In the genomic region with DNA sequence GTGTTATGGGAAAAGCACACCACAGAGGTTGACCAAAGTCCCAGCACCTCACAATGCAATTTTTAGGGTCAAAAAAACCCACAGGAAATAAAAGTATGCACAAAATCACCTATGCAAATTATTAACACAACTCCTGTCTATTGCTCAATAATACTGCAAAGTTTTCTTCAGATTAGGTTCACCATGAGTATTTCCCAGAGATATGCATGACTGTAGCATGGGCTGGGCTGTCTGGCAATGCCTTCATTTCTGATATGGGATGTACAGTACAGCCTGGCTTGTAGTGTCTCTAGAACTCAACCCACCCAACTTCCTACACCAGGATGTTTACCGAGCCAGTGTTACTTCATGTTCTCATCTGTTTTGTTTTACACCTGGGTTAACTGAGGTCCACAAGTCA, we compare ENCODE assay signal across 17 cellular contexts.
DNase-seq lines count a peak whose midpoint lies in the region; ATAC-seq, FAIRE-seq and TF ChIP-seq lines count a peak whose summit lies in the region.
"Had no signal": no experiment of that assay in that cellular context is flagged by ENCODE, and none has a peak within 500 bp of the region (broad histone marks: within the 10 kb centered on the region; RNA-seq: fewer than 3 reads in every experiment).

No MANE protein-coding gene starts in this region.

- H2BK15ac ChIP-seq in IMR-90 (ENCODE audit: low read depth, low read length), result peak overlapping the region; percentile 59; the same call in 1 of the 3 replicates

- H3K79me2 ChIP-seq in astrocyte (ENCODE audit: insufficient read depth, low read length), result no peaks in the 10 kb centered on the region

- H3K9me1 ChIP-seq in IMR-90 (ENCODE audit: insufficient read depth, low read length), result no peaks in the 10 kb centered on the region

- POLR2A ChIA-PET in IMR-90 (lab: Charles Lee; ENCODE audit: unreplicated experiment), result no interaction called here

- peaks cover 12 to 30% of the 10 kb centered on the region in 2 experiments for H3K79me1 ChIP-seq in IMR-90 (ENCODE audit: low read depth in 1 of 2, low read length in 2 of 2)

- in situ Hi-C loops in IMR-90 (cut with MboI; ENCODE audit: low sequenced_read_pairs), result no loop called here

- no peaks in the 10 kb centered on the region for H3K9me3 ChIP-seq in IMR-90 (ENCODE audit: control insufficient read depth, insufficient read depth, low read length)
- no peaks in the 10 kb centered on the region for H3K9me3 ChIP-seq in astrocyte (ENCODE audit: insufficient read depth, low read depth, low read length)
- H3K9me3 ChIP-seq: Peyer's patch, SK-N-SH had no signal

- peaks cover 7% of the 10 kb centered on the region for H3K4me1 Mint-ChIP-seq in astrocyte (ENCODE audit: low read depth, unreplicated experiment)
- no peaks in the 10 kb centered on the region for H3K4me1 Mint-ChIP-seq in activated naive CD8-positive, alpha-beta T cell treated with anti-CD3 and anti-CD28 coated beads, Interleukin-2, amount 50 U/mL, for 24 hours
- H3K4me1 Mint-ChIP-seq: B cell; CD4-positive, CD25-positive, alpha-beta regulatory T cell; T-cell had no signal

- no peak for ATAC-seq in IMR-90 (ENCODE audit: low read depth)
- no peak for ATAC-seq in activated naive CD4-positive, alpha-beta T cell treated with anti-CD3 and anti-CD28 coated beads, Interleukin-2, amount 50 U/mL, for 72 hours
- no peak for ATAC-seq in activated naive CD8-positive, alpha-beta T cell treated with anti-CD3 and anti-CD28 coated beads, Interleukin-2, amount 50 U/mL, for 24 hours
- ATAC-seq: T-cell had no signal

- H3K4me2 ChIP-seq in IMR-90 (ENCODE audit: low read depth, low read length) (no peak overlapping the region), astrocyte (ENCODE audit: low read length) (no peak overlapping the region)
- H3K4me2 ChIP-seq: SK-N-SH had no signal

- peak overlapping the region; percentile 16; the same call in 1 of the 2 replicates for H4K5ac ChIP-seq in IMR-90 (ENCODE audit: low read depth, low read length)

- H3K27ac ChIP-seq in IMR-90 (ENCODE audit: insufficient read depth, low read length) (no peak overlapping the region), astrocyte (ENCODE audit: low read depth, low read length) (no peak overlapping the region)
- H3K27ac ChIP-seq: Peyer's patch had no signal

- peak overlapping the region; percentile 42; the same call in 1 of the 2 replicates for H3K18ac ChIP-seq in IMR-90 (ENCODE audit: low read depth, low read length)

- no peak overlapping the region for H2BK5ac ChIP-seq in IMR-90 (ENCODE audit: low read depth, low read length, poor library complexity, severe bottlenecking)

- no TSS peak for BruUV-seq in IMR-90 (replicated peaks; lab: Mats Ljungman, UMichigan)

- no peak overlapping the region for H3K9ac ChIP-seq in IMR-90 (ENCODE audit: low read depth, low read length)
- no peak overlapping the region for H3K9ac ChIP-seq in astrocyte (ENCODE audit: low read length)
- H3K9ac ChIP-seq: SK-N-SH had no signal

- TF ChIP-seq POLR2A in IMR-90 (IDR thresholded peaks at IDR 0.05; ENCODE audit: low read depth, low read length), result no peak

- DNase-seq in IMR-90 (no peak), NCI-H226 (peak; percentile 72), astrocyte (ENCODE audit: low read depth) (no peak), iris pigment epithelial cell (ENCODE audit: low read depth) (peak; percentile 64), mesenteric fat pad (ENCODE audit: low spot score) (no peak)
- no peak for DNase-seq in activated naive CD4-positive, alpha-beta T cell treated with anti-CD3 and anti-CD28 coated beads, Interleukin-2, amount 50 U/mL, for 72 hours (ENCODE audit: low spot score in 2 of 2)
- DNase-seq in activated naive CD8-positive, alpha-beta T cell treated with anti-CD3 and anti-CD28 coated beads, Interleukin-2, amount 50 U/mL, for 24 hours, result no peak
- DNase-seq: CD4-positive, CD25-positive, alpha-beta regulatory T cell; DMS79 treated with DMSO at 0.1 percent for 48 hours; HCEC 1CT; NCI-H2227 treated with DMSO at 0.1 percent for 48 hours; Peyer's patch; SHP77; SK-N-SH; T-cell had no signal

- intact Hi-C loops in IMR-90 (cut with micrococcal nuclease), result no loop called here

- peak; percentile 41 for FAIRE-seq in astrocyte (lab: Jason Lieb, UNC)
- FAIRE-seq: HTR-8/SVneo had no signal

- H3K23ac ChIP-seq in IMR-90 (ENCODE audit: low read depth, low read length), result no peak overlapping the region

- CTCF ChIA-PET in IMR-90 (lab: Yijun Ruan, JAX), result no interaction called here

- H3K14ac ChIP-seq in IMR-90 (replicated peaks; ENCODE audit: low read depth, low read length), result peak overlapping the region; percentile 10

- H3K4me1 ChIP-seq in IMR-90 (ENCODE audit: control insufficient read depth, insufficient read depth, low read length), result peaks cover 5% of the 10 kb centered on the region; the same call in 1 of the 2 replicates
- no peaks in the 10 kb centered on the region for H3K4me1 ChIP-seq in astrocyte (ENCODE audit: insufficient read depth, low read length)
- H3K4me1 ChIP-seq: Peyer's patch had no signal

- H3K27me3 ChIP-seq in IMR-90 (ENCODE audit: control insufficient read depth, insufficient read depth, low read length) (no peaks in the 10 kb centered on the region), astrocyte (ENCODE audit: insufficient read depth, low read length) (no peaks in the 10 kb centered on the region)
- H3K27me3 ChIP-seq: Peyer's patch had no signal

- H2BK120ac ChIP-seq in IMR-90 (ENCODE audit: low read depth, low read length), result peak overlapping the region; percentile 32; the same call in 1 of the 2 replicates

- H2AK9ac ChIP-seq in IMR-90 (replicated peaks; ENCODE audit: low read depth, low read length, poor library complexity), result no peak overlapping the region

- H3K4me3 ChIP-seq in IMR-90 (ENCODE audit: insufficient read depth, low read depth, low read length), result no peak overlapping the region
- no peak overlapping the region for H3K4me3 ChIP-seq in astrocyte (ENCODE audit: insufficient read depth, low read depth, low read length)
- H3K4me3 ChIP-seq: Peyer's patch had no signal

- dilution Hi-C loops in IMR-90 (cut with HindIII; ENCODE audit: low sequenced_read_pairs, unreplicated experiment), result no loop called here

- H2AFZ ChIP-seq in IMR-90 (replicated peaks; ENCODE audit: low read length, poor library complexity) (no peak overlapping the region), astrocyte (ENCODE audit: low read depth, low read length) (no peak overlapping the region)

- peak overlapping the region in 1 of 2 experiments; percentile 26; a peak in 1 of 4 replicates for H4K8ac ChIP-seq in IMR-90 (ENCODE audit: low read depth in 2 of 2, low read length in 2 of 2)

- TF ChIP-seq CTCF in IMR-90 (conservative IDR thresholded peaks at IDR 0.05; ENCODE audit: low read depth, low read length) (no peak), astrocyte (IDR thresholded peaks at IDR 0.05; ENCODE audit: insufficient read depth, low read depth, low read length) (no peak)

- peaks cover 2% of the 10 kb centered on the region for H3K27me3 Mint-ChIP-seq in astrocyte (ENCODE audit: low read depth, unreplicated experiment)
- H3K27me3 Mint-ChIP-seq in activated naive CD8-positive, alpha-beta T cell treated with anti-CD3 and anti-CD28 coated beads, Interleukin-2, amount 50 U/mL, for 24 hours, result no peaks in the 10 kb centered on the region
- H3K27me3 Mint-ChIP-seq: B cell; CD4-positive, CD25-positive, alpha-beta regulatory T cell; T-cell had no signal

- 0 out of 2 replicates have a peak overlapping the region, but pooled peaks have one; percentile 5 for H4K91ac ChIP-seq in IMR-90 (ENCODE audit: insufficient read depth, low read depth, low read length)

- H3K4ac ChIP-seq in IMR-90 (ENCODE audit: low read depth, low read length), result peak overlapping the region; percentile 26; the same call in 1 of the 2 replicates

- WGBS in IMR-90 (ENCODE audit: extremely low coverage in 2 of 2, insufficient read length in 1 of 2), 2 experiments, result 83% methylated on average over 1 of the region's 1 CpG; no CpG with 5 or more reads in 1 of the 2 experiments

- H3K4me3 Mint-ChIP-seq in astrocyte (ENCODE audit: unreplicated experiment), result no peak overlapping the region
- H3K4me3 Mint-ChIP-seq in activated naive CD8-positive, alpha-beta T cell treated with anti-CD3 and anti-CD28 coated beads, Interleukin-2, amount 50 U/mL, for 24 hours, result no peak overlapping the region
- H3K4me3 Mint-ChIP-seq: B cell; CD4-positive, CD25-positive, alpha-beta regulatory T cell; T-cell had no signal

- no peak for TF ChIP-seq RAD21 in IMR-90 (IDR thresholded peaks at IDR 0.05; ENCODE audit: low read length)

- H4K20me1 ChIP-seq in IMR-90 (ENCODE audit: insufficient read depth, low read length) (no peaks in the 10 kb centered on the region), astrocyte (ENCODE audit: insufficient read depth, low read length) (no peaks in the 10 kb centered on the region)

- no peak overlapping the region for H2BK20ac ChIP-seq in IMR-90 (ENCODE audit: low read depth, low read length)

- no peaks in the 10 kb centered on the region for H3K36me3 Mint-ChIP-seq in astrocyte (ENCODE audit: low read depth, unreplicated experiment)
- H3K36me3 Mint-ChIP-seq in activated naive CD4-positive, alpha-beta T cell treated with anti-CD3 and anti-CD28 coated beads, Interleukin-2, amount 50 U/mL, for 72 hours, result peaks cover 0 to 8% of the 10 kb centered on the region in 2 donors
- no peaks in the 10 kb centered on the region for H3K36me3 Mint-ChIP-seq in activated naive CD8-positive, alpha-beta T cell treated with anti-CD3 and anti-CD28 coated beads, Interleukin-2, amount 50 U/mL, for 24 hours (ENCODE audit: low read depth)
- H3K36me3 Mint-ChIP-seq: CD4-positive, CD25-positive, alpha-beta regulatory T cell; T-cell had no signal

- H3K9me3 Mint-ChIP-seq in astrocyte (ENCODE audit: unreplicated experiment), result no peaks in the 10 kb centered on the region
- H3K9me3 Mint-ChIP-seq in activated naive CD4-positive, alpha-beta T cell treated with anti-CD3 and anti-CD28 coated beads, Interleukin-2, amount 50 U/mL, for 72 hours, result peaks cover 5 to 17% of the 10 kb centered on the region in 2 donors
- peaks cover 13% of the 10 kb centered on the region for H3K9me3 Mint-ChIP-seq in activated naive CD8-positive, alpha-beta T cell treated with anti-CD3 and anti-CD28 coated beads, Interleukin-2, amount 50 U/mL, for 24 hours

- H3K36me3 ChIP-seq in IMR-90 (ENCODE audit: control insufficient read depth, insufficient read depth, low read length), result no peaks in the 10 kb centered on the region
- no peaks in the 10 kb centered on the region for H3K36me3 ChIP-seq in astrocyte (ENCODE audit: insufficient read depth, low read length)
- H3K36me3 ChIP-seq: Peyer's patch had no signal

- peak overlapping the region; percentile 48; the same call in 1 of the 2 replicates for H2AK5ac ChIP-seq in IMR-90 (ENCODE audit: low read depth, low read length)

- no peak overlapping the region for H3K56ac ChIP-seq in IMR-90 (ENCODE audit: extremely low read depth, insufficient read depth, low read length)

- no peak overlapping the region for H3K27ac Mint-ChIP-seq in astrocyte (ENCODE audit: unreplicated experiment)
- H3K27ac Mint-ChIP-seq in activated naive CD4-positive, alpha-beta T cell treated with anti-CD3 and anti-CD28 coated beads, Interleukin-2, amount 50 U/mL, for 72 hours, result no peak overlapping the region
- H3K27ac Mint-ChIP-seq in activated naive CD8-positive, alpha-beta T cell treated with anti-CD3 and anti-CD28 coated beads, Interleukin-2, amount 50 U/mL, for 24 hours, result no peak overlapping the region
- H3K27ac Mint-ChIP-seq: B cell; CD4-positive, CD25-positive, alpha-beta regulatory T cell; T-cell had no signal

Comparison
In these comparisons a context has a peak if more than half of its experiments do, and no peak if none do; other contexts are left out.
1. DNase-seq: peak in NCI-H226 (single experiment) and iris pigment epithelial cell (single experiment); none in IMR-90 (single experiment), astrocyte (single experiment), activated naive CD4-positive, alpha-beta T cell treated with anti-CD3 and anti-CD28 coated beads, Interleukin-2, amount 50 U/mL, for 72 hours (0 of 2), activated naive CD8-positive, alpha-beta T cell treated with anti-CD3 and anti-CD28 coated beads, Interleukin-2, amount 50 U/mL, for 24 hours (single experiment) and mesenteric fat pad (single experiment).